28 cellular contexts compared by ENCODE assay signal in genomic region chr7:111556977-111557376, GRCh38.
"Had no signal": no experiment of that assay in that cellular context is flagged by ENCODE, and none has a peak within 500 bp of the region (broad histone marks: within the 10 kb centered on the region; RNA-seq: fewer than 3 reads in every experiment).

No MANE protein-coding gene starts in this region.

- ATAC-seq: naive thymus-derived CD8-positive, alpha-beta T cell; natural killer cell treated with Interleukin-12 subunit alpha and Interleukin-12 subunit beta and Interleukin-15 and Interleukin-18, amount 100 ng/mL, for 72 hours; pancreas; psoas muscle; right cardiac atrium; right lobe of liver; stimulated activated effector memory CD8-positive, alpha-beta T cell treated with anti-CD3 and anti-CD28 coated beads, Interleukin-12 subunit alpha, Interleukin-12 subunit beta, amount 100 ng/mL, for 72 hours; stimulated activated naive B cell treated with anti-CD40 and anti-IgM and Interleukin-4, amounts not matched to agents 10 μg/mL and 1 μg/mL and 100 μg/mL, for 72 hours had no signal

- H3K27ac ChIP-seq: neutrophil, pancreas, psoas muscle, right lobe of liver, sigmoid colon, stomach, thoracic aorta, thyroid gland, tibial nerve, upper lobe of left lung, vagina had no signal

- H3K9me3 ChIP-seq: neutrophil, pancreas, psoas muscle, right lobe of liver, sigmoid colon, stomach, thoracic aorta, thyroid gland, tibial nerve, upper lobe of left lung, vagina had no signal

- H3K9me3 Mint-ChIP-seq: naive thymus-derived CD8-positive, alpha-beta T cell; natural killer cell treated with Interleukin-12 subunit alpha and Interleukin-12 subunit beta and Interleukin-15 and Interleukin-18, amount 100 ng/mL, for 72 hours; nephron progenitor cell; neural crest cell; stimulated activated effector memory CD8-positive, alpha-beta T cell treated with anti-CD3 and anti-CD28 coated beads, Interleukin-12 subunit alpha, Interleukin-12 subunit beta, amount 100 ng/mL, for 72 hours; stimulated activated naive B cell treated with anti-CD40 and anti-IgM and Interleukin-4, amounts not matched to agents 10 μg/mL and 1 μg/mL and 100 μg/mL, for 72 hours; stimulated activated naive CD8-positive, alpha-beta T cell treated with anti-CD3 and anti-CD28 coated beads, Interleukin-15, Interleukin-2, amounts not matched to agents 100 ng/mL and 50 ng/mL, for 24 hours had no signal

- H3K36me3 ChIP-seq: neutrophil, pancreas, right lobe of liver, thoracic aorta, thyroid gland had no signal

- H3K4me3 Mint-ChIP-seq: naive thymus-derived CD8-positive, alpha-beta T cell; natural killer cell treated with Interleukin-12 subunit alpha and Interleukin-12 subunit beta and Interleukin-15 and Interleukin-18, amount 100 ng/mL, for 72 hours; nephron progenitor cell; neural crest cell; stimulated activated effector memory CD8-positive, alpha-beta T cell treated with anti-CD3 and anti-CD28 coated beads, Interleukin-12 subunit alpha, Interleukin-12 subunit beta, amount 100 ng/mL, for 72 hours; stimulated activated naive B cell treated with anti-CD40 and anti-IgM and Interleukin-4, amounts not matched to agents 10 μg/mL and 1 μg/mL and 100 μg/mL, for 72 hours; stimulated activated naive CD8-positive, alpha-beta T cell treated with anti-CD3 and anti-CD28 coated beads, Interleukin-15, Interleukin-2, amounts not matched to agents 100 ng/mL and 50 ng/mL, for 24 hours had no signal

- H3K27ac Mint-ChIP-seq: natural killer cell treated with Interleukin-12 subunit alpha and Interleukin-12 subunit beta and Interleukin-15 and Interleukin-18, amount 100 ng/mL, for 72 hours; nephron progenitor cell; stimulated activated effector memory CD8-positive, alpha-beta T cell treated with anti-CD3 and anti-CD28 coated beads, Interleukin-12 subunit alpha, Interleukin-12 subunit beta, amount 100 ng/mL, for 72 hours; stimulated activated naive B cell treated with anti-CD40 and anti-IgM and Interleukin-4, amounts not matched to agents 10 μg/mL and 1 μg/mL and 100 μg/mL, for 72 hours; stimulated activated naive CD8-positive, alpha-beta T cell treated with anti-CD3 and anti-CD28 coated beads, Interleukin-15, Interleukin-2, amounts not matched to agents 100 ng/mL and 50 ng/mL, for 24 hours had no signal

- H3K27me3 ChIP-seq: pancreas, right lobe of liver, sigmoid colon, stomach, thyroid gland, tibial nerve, upper lobe of left lung, vagina had no signal

- FAIRE-seq: pancreas, small intestine, urothelium cell line had no signal

- H3K4me3 ChIP-seq: pancreas, psoas muscle, right lobe of liver, sigmoid colon, stomach, thoracic aorta, thyroid gland, tibial nerve, upper lobe of left lung, vagina had no signal

- H3K27me3 Mint-ChIP-seq: naive thymus-derived CD8-positive, alpha-beta T cell; natural killer cell treated with Interleukin-12 subunit alpha and Interleukin-12 subunit beta and Interleukin-15 and Interleukin-18, amount 100 ng/mL, for 72 hours; stimulated activated naive B cell treated with anti-CD40 and anti-IgM and Interleukin-4, amounts not matched to agents 10 μg/mL and 1 μg/mL and 100 μg/mL, for 72 hours; stimulated activated naive CD8-positive, alpha-beta T cell treated with anti-CD3 and anti-CD28 coated beads, Interleukin-15, Interleukin-2, amounts not matched to agents 100 ng/mL and 50 ng/mL, for 24 hours had no signal

- DNase-seq: naive thymus-derived CD8-positive, alpha-beta T cell; nephron progenitor cell; nucleus accumbens; pancreas; psoas muscle; right cardiac atrium; right lobe of liver; sigmoid colon; small intestine; stimulated activated CD4-positive, alpha-beta T cell treated with anti-CD3 and anti-CD28 coated beads, Interleukin-15, amount 100 ng/mL, for 24 hours; stimulated activated CD4-positive, alpha-beta T cell treated with anti-CD3 and anti-CD28 coated beads, Interleukin-2, amount 100 ng/mL, for 24 hours; stimulated activated CD4-positive, alpha-beta T cell treated with anti-CD3 and anti-CD28 coated beads, Interleukin-2, amount 100 ng/mL, for 48 hours; stimulated activated CD4-positive, alpha-beta T cell treated with anti-CD3 and anti-CD28 coated beads, Interleukin-4, amount 100 ng/mL, for 24 hours; stimulated activated naive B cell treated with anti-CD40 and anti-IgM and Interleukin-4, amounts not matched to agents 10 μg/mL and 1 μg/mL and 100 μg/mL, for 72 hours; stimulated activated naive CD4-positive, alpha-beta T cell treated with Interleukin-2 at 50 U/mL for 16 hours; stomach; thyroid gland; trophoblast cell; upper lobe of left lung had no signal
